ENCODE assay signal across 9 cellular contexts in the genomic region with DNA sequence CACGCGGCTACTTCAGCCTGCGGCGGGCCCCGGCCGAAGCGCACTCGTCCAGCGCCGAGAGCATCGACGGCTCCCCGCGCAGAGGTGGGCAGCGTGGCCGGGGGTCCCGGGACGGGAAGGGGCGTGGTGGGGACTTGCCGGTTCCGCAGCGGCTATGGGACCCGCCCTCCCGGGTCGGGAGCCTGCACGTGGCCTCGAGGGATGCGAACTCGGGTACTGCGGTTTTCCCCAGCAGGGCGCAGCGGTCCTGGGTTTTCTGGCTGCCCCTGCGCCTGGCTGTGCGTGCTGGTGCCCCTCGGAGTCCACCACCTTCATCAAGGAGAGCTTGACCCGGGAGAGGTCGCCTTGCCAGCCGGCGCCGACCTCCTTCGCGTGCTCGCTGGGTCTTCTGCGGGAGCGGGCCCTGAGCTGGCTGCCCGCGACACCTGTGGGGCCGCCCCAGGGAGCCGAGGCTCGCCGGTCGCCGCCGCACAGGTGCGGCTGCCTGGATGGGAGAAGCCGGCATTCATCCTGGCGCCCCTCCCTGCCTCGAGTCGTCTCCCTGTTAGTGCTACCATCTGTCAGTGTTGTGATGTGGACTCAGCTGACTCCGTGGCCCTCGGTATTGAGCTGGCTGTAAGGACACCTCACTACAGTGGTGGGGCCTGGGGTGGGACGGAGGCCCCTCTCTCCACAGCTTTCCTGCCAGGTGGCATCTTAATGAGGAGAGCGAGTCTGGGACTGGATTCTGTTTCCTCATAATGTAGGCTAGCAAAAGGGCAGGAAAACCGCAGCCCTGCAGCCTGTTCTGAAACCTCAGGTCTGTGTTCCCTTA.
DNase-seq lines count a peak whose midpoint lies in the region; ATAC-seq, FAIRE-seq and TF ChIP-seq lines count a peak whose summit lies in the region.
"Had no signal": no experiment of that assay in that cellular context is flagged by ENCODE, and none has a peak within 500 bp of the region (broad histone marks: within the 10 kb centered on the region; RNA-seq: fewer than 3 reads in every experiment).

No MANE protein-coding gene starts in this region.

- H3K27ac ChIP-seq in VCaP (no peak overlapping the region; the same call in 1 of the 2 replicates), keratinocyte (ENCODE audit: control insufficient read depth, insufficient read depth, low read length) (no peak overlapping the region), transverse colon (peak overlapping the region in 3 of 4 donors; percentile 45 to 81 (median 73))

- no peak for ATAC-seq in activated T-cell treated with anti-CD3 and anti-CD28 coated beads, Interleukin-2, amount 50 U/mL, for 4 hours
- ATAC-seq in HG02973 (IDR thresholded peaks at IDR 0.05; ENCODE audit: unreplicated experiment) (no peak), GM21737 (IDR thresholded peaks at IDR 0.05; ENCODE audit: unreplicated experiment) (no peak)
- no peak for ATAC-seq in activated CD4-positive, alpha-beta T cell treated with anti-CD3 and anti-CD28 coated beads for 36 hours

- POLR2A ChIA-PET in activated CD4-positive, alpha-beta T cell treated with anti-CD3 and anti-CD28 coated beads for 36 hours (lab: Charles Lee): no interaction called here

- intact Hi-C loops in transverse colon (cut with DNase I; ENCODE audit: low total_unique reads): loop anchor here (2.0 kb wide), 1 partner anchor 74 kb away; no protein-coding TSS in a partner anchor
- intact Hi-C loops in activated CD4-positive, alpha-beta T cell treated with anti-CD3 and anti-CD28 coated beads for 36 hours (cut with DNase I, micrococcal nuclease): loop anchor here (5.0 to 10.0 kb wide), 2 partner anchors 494 to 496 kb away; partner anchors contain the start of gene GBX2 (in 2 of the 2)

- no peaks in the 10 kb centered on the region for H3K36me3 Mint-ChIP-seq in activated T-cell treated with anti-CD3 and anti-CD28 coated beads, Interleukin-2, amount 50 U/mL, for 4 hours (ENCODE audit: insufficient read depth)
- no peaks in the 10 kb centered on the region for H3K36me3 Mint-ChIP-seq in activated CD4-positive, alpha-beta T cell treated with anti-CD3 and anti-CD28 coated beads for 36 hours (ENCODE audit: low read depth)

- H3K4me1 Mint-ChIP-seq in activated T-cell treated with anti-CD3 and anti-CD28 coated beads, Interleukin-2, amount 50 U/mL, for 4 hours (ENCODE audit: low read depth): peaks cover 12% of the 10 kb centered on the region
- H3K4me1 Mint-ChIP-seq in activated CD4-positive, alpha-beta T cell treated with anti-CD3 and anti-CD28 coated beads for 36 hours: peaks cover 3% of the 10 kb centered on the region

- no peak overlapping the region for H3K9ac ChIP-seq in keratinocyte (ENCODE audit: control insufficient read depth, extremely low read depth, insufficient read depth, low read length)

- H3K9me3 Mint-ChIP-seq in activated T-cell treated with anti-CD3 and anti-CD28 coated beads, Interleukin-2, amount 50 U/mL, for 4 hours: no peaks in the 10 kb centered on the region
- no peaks in the 10 kb centered on the region for H3K9me3 Mint-ChIP-seq in activated CD4-positive, alpha-beta T cell treated with anti-CD3 and anti-CD28 coated beads for 36 hours (ENCODE audit: low read depth)

- H3K4me2 ChIP-seq in keratinocyte (ENCODE audit: control insufficient read depth, extremely low read depth, insufficient read depth, low read depth, low read length): peak overlapping the region; percentile 66

- no peak for TF ChIP-seq EP300 in transverse colon (IDR thresholded peaks at IDR 0.05; ENCODE audit: low read depth)

- no peaks in the 10 kb centered on the region for H3K27me3 ChIP-seq in keratinocyte (ENCODE audit: control insufficient read depth, extremely low read depth, insufficient read depth, low read length)
- H3K27me3 ChIP-seq in transverse colon: no peaks in the 10 kb centered on the region

- in situ Hi-C loops in transverse colon (cut with MboI; ENCODE audit: low pct_ligation_motif_present in 1 of 4, low pct_unique_long_range_greater_than_20kb in 1 of 4, low sequenced_read_pairs in 3 of 4): loop anchor here in 1 of 4 donors (10.0 kb wide), 1 partner anchor 64 kb away; no protein-coding TSS in a partner anchor

- peaks cover 50% of the 10 kb centered on the region for H3K27me3 Mint-ChIP-seq in activated T-cell treated with anti-CD3 and anti-CD28 coated beads, Interleukin-2, amount 50 U/mL, for 4 hours (ENCODE audit: low read depth)
- H3K27me3 Mint-ChIP-seq in activated CD4-positive, alpha-beta T cell treated with anti-CD3 and anti-CD28 coated beads for 36 hours: peaks cover 47% of the 10 kb centered on the region

- TF ChIP-seq CTCF in VCaP (conservative IDR thresholded peaks at IDR 0.05): 0 out of 2 replicates have a peak, but pooled peaks have one; percentile 9
- no peak for TF ChIP-seq CTCF in keratinocyte (optimal IDR thresholded peaks at IDR 0.05 in 1 of 3, IDR thresholded peaks at IDR 0.05 in 1 of 3, conservative IDR thresholded peaks at IDR 0.05 in 1 of 3; ENCODE audit: extremely low read depth in 1 of 3, insufficient read depth in 2 of 3, low read length in 3 of 3)
- TF ChIP-seq CTCF in transverse colon (IDR thresholded peaks at IDR 0.05): no peak

- H2AFZ ChIP-seq in keratinocyte (ENCODE audit: control insufficient read depth, low read length): no peak overlapping the region

- peaks cover 20% of the 10 kb centered on the region for H3K4me1 ChIP-seq in keratinocyte (ENCODE audit: control insufficient read depth, extremely low read depth, insufficient read depth, low read length)
- H3K4me1 ChIP-seq in transverse colon: peaks cover 0 to 24% (median 11%) of the 10 kb centered on the region in 4 donors

- 57% methylated on average over 36 of the region's 64 CpGs; no CpG with 5 or more reads in 1 of the 2 donors for WGBS in transverse colon (ENCODE audit: low coverage in 1 of 2), 2 donors

- peak overlapping the region; percentile 31 for H3K4me3 Mint-ChIP-seq in activated T-cell treated with anti-CD3 and anti-CD28 coated beads, Interleukin-2, amount 50 U/mL, for 4 hours
- H3K4me3 Mint-ChIP-seq in activated CD4-positive, alpha-beta T cell treated with anti-CD3 and anti-CD28 coated beads for 36 hours: no peak overlapping the region

- H3K4me3 ChIP-seq in keratinocyte (ENCODE audit: control insufficient read depth in 2 of 3, extremely low read depth in 1 of 3, insufficient read depth in 2 of 3, low read depth in 1 of 3, low read length in 3 of 3) (peak overlapping the region in 1 of 3 experiments; percentile 50), transverse colon (peak overlapping the region in 3 of 4 donors; percentile 52 to 63 (median 54))

- H4K20me1 ChIP-seq in keratinocyte (ENCODE audit: control insufficient read depth, extremely low read depth, insufficient read depth, low read length): peaks cover 11% of the 10 kb centered on the region

- H3K27ac Mint-ChIP-seq in activated CD4-positive, alpha-beta T cell treated with anti-CD3 and anti-CD28 coated beads for 36 hours: no peak overlapping the region

- H3K36me3 ChIP-seq in keratinocyte (ENCODE audit: control insufficient read depth in 2 of 2, extremely low read depth in 1 of 2, insufficient read depth in 2 of 2, low read length in 2 of 2): no peaks in the 10 kb centered on the region
- no peaks in the 10 kb centered on the region for H3K36me3 ChIP-seq in transverse colon

- H3K9me3 ChIP-seq in keratinocyte (ENCODE audit: control insufficient read depth, low read depth, low read length): no peaks in the 10 kb centered on the region
- H3K9me3 ChIP-seq in transverse colon: no peaks in the 10 kb centered on the region

- peaks cover 2% of the 10 kb centered on the region for H3K9me1 ChIP-seq in keratinocyte (ENCODE audit: control insufficient read depth, extremely low read depth, insufficient read depth, low read length)

- dilution Hi-C loops in keratinocyte (cut with MboI; ENCODE audit: extremely low pct_ligation_motif_present, low sequenced_read_pairs): no loop called here

- DNase-seq in activated T-cell treated with anti-CD3 and anti-CD28 coated beads, Interleukin-2, amount 50 U/mL, for 4 hours: no peak
- DNase-seq in activated T-cell treated with anti-CD3 and anti-CD28 coated beads for 4 hours (no peak), keratinocyte (ENCODE audit: low read depth, low spot score) (no peak), transverse colon (no peak)
- DNase-seq in activated CD4-positive, alpha-beta T cell treated with anti-CD3 and anti-CD28 coated beads for 36 hours: no peak
- DNase-seq: stimulated activated CD4-positive, alpha-beta T cell treated with anti-CD3 and anti-CD28 coated beads, Interleukin-4, amount 100 ng/mL, for 1 hour had no signal

- H3K79me2 ChIP-seq in keratinocyte (ENCODE audit: control insufficient read depth, insufficient read depth, low read length): peaks cover 8% of the 10 kb centered on the region

- no peak for FAIRE-seq in keratinocyte (lab: Jason Lieb, UNC)

- CTCF ChIA-PET in activated CD4-positive, alpha-beta T cell treated with anti-CD3 and anti-CD28 coated beads for 36 hours (lab: Charles Lee): interaction anchor here (0.5 kb wide), 1 partner anchor 1118 kb away, joined by 3 read pairs; no protein-coding TSS in a partner anchor

- no peak for TF ChIP-seq POLR2A in transverse colon (IDR thresholded peaks at IDR 0.05)

Comparison
In these comparisons a context has a peak if more than half of its experiments do, and no peak if none do; other contexts are left out.
1. H3K27ac ChIP-seq: peak in transverse colon (3 of 4); none in VCaP (single experiment) and keratinocyte (single experiment).